Comparison of ENCODE assay signal across 8 cellular contexts in genomic region chr16:2639071-2640063, GRCh38. TPM values are rescaled to one million over a fixed set of nuclear protein-coding genes. Genes with fewer than 3 reads are reported as not detected.
DNase-seq lines count a peak whose midpoint lies in the region; ATAC-seq and TF ChIP-seq lines count a peak whose summit lies in the region.
"Not testable (repeated sequence)": the region's sequence is repeated elsewhere in the genome, so short reads cannot be mapped to it uniquely, and the experiment has no call there.

No MANE protein-coding gene starts in this region.

- CTCF ChIA-PET in CD8-positive, alpha-beta memory T cell (lab: Charles Lee), result not testable (repeated sequence)

- not testable (repeated sequence) for H3K27me3 ChIP-seq in CD8-positive, alpha-beta memory T cell (ENCODE audit: insufficient read depth, low read length, poor library complexity, severe bottlenecking); RWPE2 (ENCODE audit: insufficient read depth, poor library complexity, severe bottlenecking); body of pancreas; hepatocyte; psoas muscle (ENCODE audit: insufficient read depth in 3 of 3, low read length in 2 of 3)

- H3K4me1 ChIP-seq in CD8-positive, alpha-beta memory T cell (ENCODE audit: insufficient read depth, low read length); RWPE2 (ENCODE audit: insufficient read depth, poor library complexity, severe bottlenecking); body of pancreas; hepatocyte (ENCODE audit: insufficient read depth); psoas muscle: not testable (repeated sequence)

- H3K36me3 Mint-ChIP-seq in CD8-positive, alpha-beta memory T cell; stimulated activated naive B cell treated with anti-CD40 and anti-IgM and Interleukin-4, amounts not matched to agents 10 μg/mL and 1 μg/mL and 100 μg/mL, for 72 hours: not testable (repeated sequence)

- not testable (repeated sequence) for H3K4me3 ChIP-seq in CD8-positive, alpha-beta memory T cell (ENCODE audit: low read length); RWPE2 (ENCODE audit: severe bottlenecking); body of pancreas; hepatocyte; psoas muscle

- H3K9me2 ChIP-seq in hepatocyte (replicated peaks; ENCODE audit: insufficient read depth), result not testable (repeated sequence)

- H3K9me3 Mint-ChIP-seq in CD8-positive, alpha-beta memory T cell; stimulated activated naive B cell treated with anti-CD40 and anti-IgM and Interleukin-4, amounts not matched to agents 10 μg/mL and 1 μg/mL and 100 μg/mL, for 72 hours: not testable (repeated sequence)

- not testable (repeated sequence) for H3K27ac ChIP-seq in CD8-positive, alpha-beta memory T cell (ENCODE audit: low read depth, low read length); RWPE2 (ENCODE audit: poor library complexity, severe bottlenecking); body of pancreas; hepatocyte; psoas muscle

- TF ChIP-seq POLR2A in body of pancreas (IDR thresholded peaks at IDR 0.05), result not testable (repeated sequence)

- H3K36me3 ChIP-seq in CD8-positive, alpha-beta memory T cell (ENCODE audit: insufficient read depth, low read length); RWPE2 (ENCODE audit: low read depth); body of pancreas (replicated peaks in 1 of 2; ENCODE audit: insufficient read depth in 1 of 2, low read depth in 2 of 2); hepatocyte (replicated peaks; ENCODE audit: insufficient read depth, low read depth); psoas muscle (ENCODE audit: insufficient read depth in 1 of 2, low read depth in 1 of 2): not testable (repeated sequence)

- not testable (repeated sequence) for H3K79me2 ChIP-seq in hepatocyte

- H3K27me3 Mint-ChIP-seq in CD8-positive, alpha-beta memory T cell; stimulated activated naive B cell treated with anti-CD40 and anti-IgM and Interleukin-4, amounts not matched to agents 10 μg/mL and 1 μg/mL and 100 μg/mL, for 72 hours: not testable (repeated sequence)

- H4K20me1 ChIP-seq in hepatocyte (ENCODE audit: insufficient read depth, poor library complexity, severe bottlenecking), result not testable (repeated sequence)

- intact Hi-C loops in body of pancreas (cut with DNase I); psoas muscle (cut with DNase I): not testable (repeated sequence)

- not testable (repeated sequence) for H3K4me1 Mint-ChIP-seq in CD8-positive, alpha-beta memory T cell; stimulated activated naive B cell treated with anti-CD40 and anti-IgM and Interleukin-4, amounts not matched to agents 10 μg/mL and 1 μg/mL and 100 μg/mL, for 72 hours

- ATAC-seq in GM21576 (IDR thresholded peaks at IDR 0.05; ENCODE audit: unreplicated experiment) (peak; percentile 60), RWPE2 (ENCODE audit: low read depth) (peak; percentile 54; the same call in 2 of the 3 replicates), body of pancreas (peak; percentile 71), psoas muscle (peak; percentile 70 to 82 (median 74))
- ATAC-seq in stimulated activated naive B cell treated with anti-CD40 and anti-IgM and Interleukin-4, amounts not matched to agents 10 μg/mL and 1 μg/mL and 100 μg/mL, for 72 hours (replicated peaks), result peak; percentile 86

- H3K9me3 ChIP-seq in CD8-positive, alpha-beta memory T cell (ENCODE audit: low read length); RWPE2 (ENCODE audit: severe bottlenecking); body of pancreas; hepatocyte (ENCODE audit: low read depth); psoas muscle: not testable (repeated sequence)

- peak in 3 of 5 donors; percentile 18 to 36 (median 23) for DNase-seq in CD8-positive, alpha-beta memory T cell
- not testable (repeated sequence) for DNase-seq in RWPE2 (ENCODE audit: low spot score); hepatocyte (ENCODE audit: low spot score)
- peak; percentile 66 for DNase-seq in activated CD8-positive, alpha-beta memory T cell treated with anti-CD3 and anti-CD28 coated beads, Interleukin-2, amount 50 U/mL, for 4 hours
- DNase-seq in body of pancreas, result peak; percentile 27 to 62 (median 34)
- DNase-seq in psoas muscle, result peak in 1 of 2 donors; percentile 25
- DNase-seq in stimulated activated naive B cell treated with anti-CD40 and anti-IgM and Interleukin-4, amounts not matched to agents 10 μg/mL and 1 μg/mL and 100 μg/mL, for 72 hours, result peak; percentile 41

- POLR2A ChIA-PET in CD8-positive, alpha-beta memory T cell (lab: Charles Lee), result not testable (repeated sequence)

- not testable (repeated sequence) for H3K4me3 Mint-ChIP-seq in CD8-positive, alpha-beta memory T cell; stimulated activated naive B cell treated with anti-CD40 and anti-IgM and Interleukin-4, amounts not matched to agents 10 μg/mL and 1 μg/mL and 100 μg/mL, for 72 hours

- 68 to 100% methylated on average over 1 to 6 of the region's 21 CpGs for WGBS in body of pancreas, 2 donors
- WGBS in hepatocyte (ENCODE audit: low lambda C conversion rate, missing lambda C conversion rate), result 96% methylated on average over 5 of the region's 21 CpGs
- WGBS in psoas muscle, 3 donors, result 57 to 76% (median 76%) methylated on average over 6 to 10 of the region's 21 CpGs

- not testable (repeated sequence) for TF ChIP-seq CTCF in RWPE2 (IDR thresholded peaks at IDR 0.05; ENCODE audit: poor library complexity, severe bottlenecking); body of pancreas (IDR thresholded peaks at IDR 0.05)
- TF ChIP-seq CTCF in hepatocyte (IDR thresholded peaks at IDR 0.05; ENCODE audit: poor library complexity), result peak; percentile 18
- TF ChIP-seq CTCF in psoas muscle (IDR thresholded peaks at IDR 0.05), result peak; percentile 12

- not testable (repeated sequence) for H3K27ac Mint-ChIP-seq in CD8-positive, alpha-beta memory T cell; stimulated activated naive B cell treated with anti-CD40 and anti-IgM and Interleukin-4, amounts not matched to agents 10 μg/mL and 1 μg/mL and 100 μg/mL, for 72 hours

- H2AFZ ChIP-seq in hepatocyte, result not testable (repeated sequence)

- not testable (repeated sequence) for H3K4me2 ChIP-seq in hepatocyte

RNA-seq across cellular contexts. Expression of gene KCTD5, which starts 43.0 kb away (rescaled TPM):
- 10 to 100 TPM; 49.7 to 50.5 TPM for total RNA-seq in CD8-positive, alpha-beta memory T cell
- polyA plus RNA-seq in CD8-positive, alpha-beta memory T cell, result 21.2 TPM
- total RNA-seq in body of pancreas, result 1 to 10 TPM; 6.2 to 7.3 TPM
- 22.7 and 31.5 TPM in 2 replicates for total RNA-seq in hepatocyte
- 24.5 and 32.2 TPM in 2 replicates for polyA plus RNA-seq in hepatocyte
- 10 to 100 TPM in 3 of 4 donors, 1 to 10 TPM in 1; 9.1 to 18.0 (median 16.7) TPM for total RNA-seq in psoas muscle
- polyA plus RNA-seq in psoas muscle, result 10 to 100 TPM; 10.8 to 65.8 (median 24.1) TPM
